ENCODE assay signal across 8 cellular contexts in the genomic region with DNA sequence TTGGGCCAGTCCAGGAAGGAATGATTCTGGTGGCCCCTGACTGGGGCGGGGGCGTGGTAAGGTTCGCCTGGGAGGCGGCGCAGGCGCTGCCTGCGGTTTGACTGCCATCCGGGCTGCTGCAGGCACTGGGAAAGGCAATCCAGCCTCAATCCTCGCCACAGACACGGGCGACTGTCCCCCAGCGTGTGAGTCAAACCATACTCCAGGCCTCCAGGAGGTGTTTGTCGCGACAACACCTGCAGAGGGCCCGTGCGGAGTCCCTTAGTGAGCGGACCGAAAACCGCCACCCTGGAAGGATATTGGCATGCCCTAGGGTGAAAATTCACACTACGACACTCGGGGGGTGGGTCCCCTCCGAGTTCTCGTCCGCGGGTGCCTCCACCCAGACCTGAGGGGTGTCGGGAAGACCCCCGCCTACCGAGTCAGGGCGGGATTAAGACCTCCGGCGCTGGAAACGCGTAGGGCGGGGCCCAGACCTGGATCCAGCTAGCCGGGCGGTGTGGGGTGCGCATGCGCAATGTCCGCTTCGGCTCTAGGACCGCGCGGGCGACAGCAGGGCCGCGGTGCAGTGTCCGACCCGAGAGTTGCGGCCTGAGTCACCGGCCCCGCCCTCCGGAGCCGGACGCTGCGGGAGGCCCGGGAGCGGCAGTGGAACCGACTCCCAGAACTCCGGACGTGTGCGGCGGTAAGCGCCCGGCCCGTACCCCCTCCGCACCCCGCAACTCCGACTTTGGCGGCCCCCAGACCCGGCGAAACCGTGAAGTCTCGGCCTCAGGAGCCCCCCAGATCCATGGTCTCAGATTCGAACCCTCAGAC. TPM values are rescaled to one million over a fixed set of nuclear protein-coding genes. Genes with fewer than 3 reads are reported as not detected.
DNase-seq lines count a peak whose midpoint lies in the region; ATAC-seq and TF ChIP-seq lines count a peak whose summit lies in the region.

A gene (plus strand): TSS at position 594 of the 816 bp plus-strand sequence. CDS start 946 bp downstream, outside the sequence.

- peaks cover 15% of the 10 kb centered on the region for H3K36me3 Mint-ChIP-seq in progenitor cell of endocrine pancreas (ENCODE audit: insufficient read depth)

- peak; percentile 19; the same call in 1 of the 2 replicates for TF ChIP-seq CTCF in GM12874 (IDR thresholded peaks at IDR 0.05; ENCODE audit: insufficient read depth, low read depth, low read length)
- TF ChIP-seq CTCF in heart left ventricle (IDR thresholded peaks at IDR 0.05), result peak in 5 of 12 donors; percentile 14 to 19 (median 17)
- peak; percentile 43 for TF ChIP-seq CTCF in progenitor cell of endocrine pancreas (IDR thresholded peaks at IDR 0.05; ENCODE audit: unreplicated experiment)

- peak; percentile 95 to 97 for TF ChIP-seq POLR2A in heart left ventricle (IDR thresholded peaks at IDR 0.05)

- DNase-seq in NCI-H1417 treated with DMSO at 0.1 percent for 48 hours (lab: John Stamatoyannopoulos, UW), result peak; percentile 65
- DNase-seq in SW480 (ENCODE audit: low spot score), result peak; percentile 98
- peak; percentile 99 for DNase-seq in adipocyte (ENCODE audit: low read depth)
- DNase-seq in heart left ventricle, result peak; percentile 98 to 99 (median 99)
- DNase-seq in progenitor cell of endocrine pancreas (ENCODE audit: low spot score, unreplicated experiment), result peak; percentile 97
- peak; percentile 97 for DNase-seq in ureter (ENCODE audit: low spot score)

- peak within 1 kb of the TSS; percentile 93 to 100 (median 99) for H3K27ac ChIP-seq in heart left ventricle

- H3K9me3 Mint-ChIP-seq in progenitor cell of endocrine pancreas (ENCODE audit: low read depth), result peaks cover 4% of the 10 kb centered on the region

- peaks cover 7% of the 10 kb centered on the region for H3K27me3 Mint-ChIP-seq in progenitor cell of endocrine pancreas

- H3K4me3 ChIP-seq in adipocyte (ENCODE audit: low read length) (peak within 1 kb of the TSS; percentile 98), heart left ventricle (peak within 1 kb of the TSS; percentile 80 to 100 (median 95))

- H3K4me1 ChIP-seq in adipocyte (ENCODE audit: control insufficient read depth, insufficient read depth, low read length) (peaks cover 20% of the 10 kb centered on the region), heart left ventricle (peaks cover 0 to 30% (median 16%) of the 10 kb centered on the region in 12 donors)

- H3K4me3 Mint-ChIP-seq in progenitor cell of endocrine pancreas (ENCODE audit: low read depth), result peak within 1 kb of the TSS; percentile 98

- peak within 1 kb of the TSS; percentile 100 for H3K9ac ChIP-seq in adipocyte (ENCODE audit: low read length)

- H3K27me3 ChIP-seq in adipocyte (replicated peaks; ENCODE audit: control insufficient read depth, insufficient read depth, low read length) (no peaks in the 10 kb centered on the region), heart left ventricle (no peaks in the 10 kb centered on the region)

- no peaks in the 10 kb centered on the region for H3K9me3 ChIP-seq in adipocyte (ENCODE audit: control insufficient read depth, low read length)
- H3K9me3 ChIP-seq in heart left ventricle, result no peaks in the 10 kb centered on the region

- ATAC-seq in HG02763 (IDR thresholded peaks at IDR 0.05; ENCODE audit: unreplicated experiment) (peak; percentile 85), heart left ventricle (peak; percentile 91 to 93 (median 92))

- H3K36me3 ChIP-seq in adipocyte (ENCODE audit: control insufficient read depth, insufficient read depth, low read length, severe bottlenecking) (peaks cover 18% of the 10 kb centered on the region), heart left ventricle (peaks cover 0 to 30% (median 28%) of the 10 kb centered on the region in 9 donors)

- peak within 1 kb of the TSS; percentile 98 for H3K27ac Mint-ChIP-seq in progenitor cell of endocrine pancreas

- H3K4me1 Mint-ChIP-seq in progenitor cell of endocrine pancreas (ENCODE audit: low read depth), result peaks cover 11% of the 10 kb centered on the region

- intact Hi-C loops in heart left ventricle (cut with DNase I), result loop anchor here in 6 of 10 donors (1.0 to 10.0 kb wide), 5 partner anchors 11 to 385 kb away; a partner anchor contains a TSS

- WGBS in heart left ventricle, 4 donors, result 0 to 1% (median 1%) methylated on average over 16 to 74 of the region's 74 CpGs

RNA-seq across cellular contexts. Expression of the gene that starts here (rescaled TPM):
- total RNA-seq in heart left ventricle, result 1,000 to 10,000 TPM in 1 of 9 donors, 100 to 1,000 TPM in 8; 272 to 1,054 (median 860) TPM
- polyA plus RNA-seq in heart left ventricle, result 1,000 to 10,000 TPM in 1 of 2 donors, 100 to 1,000 TPM in 1; 956 to 1,083 TPM
- total RNA-seq in progenitor cell of endocrine pancreas, result 427 and 435 TPM in 2 replicates
- total RNA-seq in ureter, result 649 TPM

Comparison
In these comparisons a context has a peak if more than half of its experiments do, and no peak if none do; other contexts are left out.
1. Peak in every context shown above with its lines: DNase-seq, ATAC-seq, H3K4me3 ChIP-seq and H3K27ac ChIP-seq.